8 cellular contexts compared by ENCODE assay signal in genomic region chr3:52456169-52456799, GRCh38. TPM values are rescaled to one million over a fixed set of nuclear protein-coding genes. Genes with fewer than 3 reads are reported as not detected.
A peak's percentile ranks its signal among the peaks of the same experiment; 100 is the strongest.
DNase-seq lines count a peak whose midpoint lies in the region; ATAC-seq and TF ChIP-seq lines count a peak whose summit lies in the region.

No MANE protein-coding gene starts in this region.

- H3K4me1 Mint-ChIP-seq in endothelial cell (ENCODE audit: unreplicated experiment), result peaks cover 32% of the 10 kb centered on the region

- H3K36me3 ChIP-seq in SJSA1 (peaks cover 35% of the 10 kb centered on the region), mucosa of stomach (ENCODE audit: control insufficient read depth, insufficient read depth, low read length) (no peaks in the 10 kb centered on the region)

- H3K27me3 ChIP-seq in SJSA1 (replicated peaks) (no peaks in the 10 kb centered on the region), mucosa of stomach (ENCODE audit: control insufficient read depth, insufficient read depth, low read length) (no peaks in the 10 kb centered on the region)

- H3K9ac ChIP-seq in mucosa of stomach (ENCODE audit: low read length), result peak overlapping the region; percentile 83

- DNase-seq in SJSA1 (ENCODE audit: low read depth in 1 of 2, low spot score in 2 of 2) (peak in 1 of 2 experiments; percentile 22), endothelial cell (ENCODE audit: low spot score) (no peak), Ammon's horn (ENCODE audit: low spot score) (no peak), inferior parietal cortex (ENCODE audit: extremely low spot score) (no peak)

- TF ChIP-seq CTCF in GM12875 (IDR thresholded peaks at IDR 0.05; ENCODE audit: borderline replicate concordance, insufficient read depth, low read depth, low read length) (no peak), endothelial cell (IDR thresholded peaks at IDR 0.05; ENCODE audit: unreplicated experiment) (no peak)

- ATAC-seq in GM18505 (IDR thresholded peaks at IDR 0.05; ENCODE audit: unreplicated experiment) (no peak), GM21526 (IDR thresholded peaks at IDR 0.05; ENCODE audit: low FRiP score, unreplicated experiment) (no peak)

- no peak overlapping the region for H3K27ac ChIP-seq in SJSA1

- no peaks in the 10 kb centered on the region for H3K9me3 ChIP-seq in SJSA1 (replicated peaks)
- no peaks in the 10 kb centered on the region for H3K9me3 ChIP-seq in mucosa of stomach (ENCODE audit: control insufficient read depth, low read length)

- H3K27me3 Mint-ChIP-seq in endothelial cell (ENCODE audit: unreplicated experiment), result peaks cover 9% of the 10 kb centered on the region

- no peaks in the 10 kb centered on the region for H3K9me3 Mint-ChIP-seq in endothelial cell (ENCODE audit: unreplicated experiment)

- peaks cover 26% of the 10 kb centered on the region for H3K36me3 Mint-ChIP-seq in endothelial cell (ENCODE audit: low read depth, unreplicated experiment)

- H3K4me3 Mint-ChIP-seq in endothelial cell (ENCODE audit: unreplicated experiment), result peak overlapping the region; percentile 100

- TF ChIP-seq POLR2A in GM18505 (IDR thresholded peaks at IDR 0.05; ENCODE audit: borderline replicate concordance, extremely low read depth, insufficient read depth, insufficient read length), result no peak

- H3K4me3 ChIP-seq in GM12875 (ENCODE audit: low read depth, low read length) (peak overlapping the region; percentile 87), SJSA1 (peak overlapping the region; percentile 88), mucosa of stomach (ENCODE audit: low read length) (peak overlapping the region; percentile 44)

- H3K27ac Mint-ChIP-seq in endothelial cell (ENCODE audit: unreplicated experiment), result peak overlapping the region; percentile 89

- H3K4me1 ChIP-seq in SJSA1 (replicated peaks) (peaks cover 29% of the 10 kb centered on the region), mucosa of stomach (ENCODE audit: control insufficient read depth, insufficient read depth, low read length) (peaks cover 36% of the 10 kb centered on the region)

RNA-seq across cellular contexts. Expression of gene NISCH, which starts 0.9 kb away (rescaled TPM):
- 22.4 and 24.8 TPM in 2 replicates for total RNA-seq in SJSA1 (2014; rRNA removed; shearing (Covaris generic))
- total RNA-seq in endothelial cell (ENCODE audit: unreplicated experiment), result 261 TPM

RNA-seq across cellular contexts. Expression of gene TNNC1, which starts 2.4 kb away (rescaled TPM):
- 18.2 and 32.1 TPM in 2 replicates for total RNA-seq in SJSA1 (2014; rRNA removed; shearing (Covaris generic))
- total RNA-seq in endothelial cell (ENCODE audit: unreplicated experiment), result 0.67 TPM

RNA-seq across cellular contexts. Expression of gene SEMA3G, which starts 11.4 kb away (rescaled TPM):
- 0.13 TPM in 1 of 2 replicates, not detected in the other for total RNA-seq in SJSA1 (2014; rRNA removed; shearing (Covaris generic))
- 175 TPM for total RNA-seq in endothelial cell (ENCODE audit: unreplicated experiment)

RNA-seq across cellular contexts. Expression of gene STAB1, which starts 38.9 kb away (rescaled TPM):
- not detected in 2 replicates for total RNA-seq in SJSA1 (2014; rRNA removed; shearing (Covaris generic))
- total RNA-seq in endothelial cell (ENCODE audit: unreplicated experiment), result 866 TPM

RNA-seq across cellular contexts. Expression of gene PHF7, which starts 45.8 kb away (rescaled TPM):
- 7.6 and 9.5 TPM in 2 replicates for total RNA-seq in SJSA1 (2014; rRNA removed; shearing (Covaris generic))
- 15.9 TPM for total RNA-seq in endothelial cell (ENCODE audit: unreplicated experiment)

Comparison
In these comparisons a context has a peak if more than half of its experiments do, and no peak if none do; other contexts are left out.
1. RNA of gene NISCH, which starts 0.9 kb away (total RNA-seq): 261 TPM in endothelial cell (single experiment); 22.4 to 24.8 TPM in SJSA1; every median in the first group is over 10 times any median in the second.
2. RNA of gene TNNC1, which starts 2.4 kb away (total RNA-seq): 18.2 to 32.1 TPM in SJSA1; 0.67 TPM in endothelial cell (single experiment); every median in the first group is over 10 times any median in the second.
3. RNA of gene SEMA3G, which starts 11.4 kb away (total RNA-seq): 175 TPM in endothelial cell (single experiment); 0.13 TPM in SJSA1; every median in the first group is over 100 times any median in the second.
4. Peak in every context shown above with its lines, with median percentiles within 50 percentile points of each other: H3K4me3 ChIP-seq.